Comparison of ENCODE assay signal across 8 cellular contexts in genomic region chr16:30558789-30559377, GRCh38. TPM values are rescaled to one million over a fixed set of nuclear protein-coding genes. Genes with fewer than 3 reads are reported as not detected.
DNase-seq lines count a peak whose midpoint lies in the region; ATAC-seq and TF ChIP-seq lines count a peak whose summit lies in the region.

No MANE protein-coding gene starts in this region.

- H3K9me3 Mint-ChIP-seq in chondrocyte (ENCODE audit: low read depth) = no peaks in the 10 kb centered on the region
- no peaks in the 10 kb centered on the region for H3K9me3 Mint-ChIP-seq in naive thymus-derived CD8-positive, alpha-beta T cell

- peak overlapping the region; percentile 50 for H3K4me3 ChIP-seq in AG04450 (ENCODE audit: low read depth, low read length)
- peak overlapping the region; percentile 76; the same call in 1 of the 2 replicates for H3K4me3 ChIP-seq in Karpas-422 (ENCODE audit: low read length)

- POLR2A ChIA-PET in AG04450 (lab: Yijun Ruan, JAX) = interaction anchor here (0.6 to 1.6 kb wide), 10 partner anchors 9 to 478 kb away, joined by 4 to 12 read pairs (median 4); partner anchors contain the start of genes PRR14, ZNF688 and ZNF689
- POLR2A ChIA-PET in naive thymus-derived CD8-positive, alpha-beta T cell (lab: Charles Lee) = interaction anchor here (0.6 to 3.5 kb wide), 29 partner anchors 9 to 559 kb away, joined by 3 to 131 read pairs (median 5); partner anchors contain the start of genes ALDOA, DCTPP1, FBRS and KAT8

- no peaks in the 10 kb centered on the region for H3K27me3 ChIP-seq in AG04450 (ENCODE audit: control insufficient read depth, insufficient read depth, low read length)
- no peaks in the 10 kb centered on the region for H3K27me3 ChIP-seq in Karpas-422 (ENCODE audit: low read length)

- peaks cover 10% of the 10 kb centered on the region; the same call in 1 of the 2 replicates for H3K9me3 ChIP-seq in AG04450 (ENCODE audit: control insufficient read depth, insufficient read depth, low read length)
- H3K9me3 ChIP-seq in Karpas-422 (ENCODE audit: low read length) = no peaks in the 10 kb centered on the region

- peaks cover under 1% of the 10 kb centered on the region; the same call in 1 of the 2 replicates for H3K36me3 ChIP-seq in Karpas-422 (ENCODE audit: insufficient read depth, low read length)

- TF ChIP-seq CTCF in AG04450 (IDR thresholded peaks at IDR 0.05; ENCODE audit: low read depth, low read length) (no peak), chondrocyte (IDR thresholded peaks at IDR 0.05) (no peak)

- H3K27ac ChIP-seq in AG04450 (ENCODE audit: low read depth, low read length) = peak overlapping the region; percentile 75
- 0 out of 2 replicates have a peak overlapping the region, but pooled peaks have one; percentile 3 for H3K27ac ChIP-seq in Karpas-422 (ENCODE audit: low read length)

- H3K4me2 ChIP-seq in Karpas-422 (ENCODE audit: low read depth, low read length, poor library complexity, severe bottlenecking) = peak overlapping the region; percentile 83

- no peak for DNase-seq in AG04450 (ENCODE audit: low read depth, low spot score)
- DNase-seq in Karpas-422 = no peak
- no peak for DNase-seq in chondrocyte (ENCODE audit: low spot score)
- no peak for DNase-seq in naive thymus-derived CD8-positive, alpha-beta T cell
- DNase-seq in NCI-H510A (lab: John Stamatoyannopoulos, UW) = no peak
- no peak for DNase-seq in cerebellar nuclear complex (lab: John Stamatoyannopoulos, UW)

- no peak for ATAC-seq in naive thymus-derived CD8-positive, alpha-beta T cell
- ATAC-seq in GM18502 (IDR thresholded peaks at IDR 0.05; ENCODE audit: poor library complexity, unreplicated experiment) = no peak
- no peak for ATAC-seq in GM19351 (IDR thresholded peaks at IDR 0.05; ENCODE audit: unreplicated experiment)

- H4K20me1 ChIP-seq in Karpas-422 (ENCODE audit: insufficient read depth, low read depth, low read length) = no peaks in the 10 kb centered on the region

- peaks cover 7% of the 10 kb centered on the region for H3K36me3 Mint-ChIP-seq in chondrocyte (ENCODE audit: low read depth)
- peaks cover 0 to 20% (median 0%) of the 10 kb centered on the region in 3 donors for H3K36me3 Mint-ChIP-seq in naive thymus-derived CD8-positive, alpha-beta T cell

- H3K9ac ChIP-seq in Karpas-422 (ENCODE audit: low read length) = peak overlapping the region; percentile 46

- H3K4me1 Mint-ChIP-seq in chondrocyte (ENCODE audit: low read depth) = peaks cover 17% of the 10 kb centered on the region
- peaks cover 10 to 46% (median 41%) of the 10 kb centered on the region in 4 donors for H3K4me1 Mint-ChIP-seq in naive thymus-derived CD8-positive, alpha-beta T cell

- CTCF ChIA-PET in AG04450 (lab: Charles Lee) = interaction anchor here (1.1 to 2.3 kb wide), 2 partner anchors 23 to 39 kb away, joined by 3 to 8 read pairs; no protein-coding TSS in a partner anchor

- H3K4me1 ChIP-seq in Karpas-422 (ENCODE audit: low read length) = peaks cover 9% of the 10 kb centered on the region

- peaks cover 15% of the 10 kb centered on the region for H3K79me2 ChIP-seq in Karpas-422 (ENCODE audit: low read length)

- H3K9me2 ChIP-seq in Karpas-422 (replicated peaks; ENCODE audit: insufficient read depth, low read length) = no peaks in the 10 kb centered on the region

- peak overlapping the region; percentile 74 for H3K4me3 Mint-ChIP-seq in chondrocyte (ENCODE audit: unreplicated experiment)
- H3K4me3 Mint-ChIP-seq in naive thymus-derived CD8-positive, alpha-beta T cell = peak overlapping the region; percentile 82 to 93 (median 86)

- H3K27ac Mint-ChIP-seq in chondrocyte (ENCODE audit: unreplicated experiment) = peak overlapping the region; percentile 81
- peak overlapping the region; percentile 85 to 97 (median 94) for H3K27ac Mint-ChIP-seq in naive thymus-derived CD8-positive, alpha-beta T cell

- H2AFZ ChIP-seq in Karpas-422 (ENCODE audit: low read length) = no peak overlapping the region

- H3K27me3 Mint-ChIP-seq in chondrocyte (ENCODE audit: low read depth) = no peaks in the 10 kb centered on the region
- H3K27me3 Mint-ChIP-seq in naive thymus-derived CD8-positive, alpha-beta T cell = no peaks in the 10 kb centered on the region

RNA-seq across cellular contexts. Expression of gene ZNF764, which starts 0.7 kb away (rescaled TPM):
- polyA plus RNA-seq in AG04450 (2011; rRNA removed) = 2.5 and 3.2 TPM in 2 replicates
- polyA minus RNA-seq in AG04450 (2011; rRNA and poly(A)+ RNA removed) = 2.9 and 3.0 TPM in 2 replicates
- total RNA-seq in Karpas-422 (2014; rRNA removed; shearing (Covaris generic); ENCODE audit: low replicate concordance) = 7.0 and 15.8 TPM in 2 replicates
- total RNA-seq in chondrocyte = 8.3 to 11.1 TPM (median 8.6 TPM) in 3 replicates
- total RNA-seq in naive thymus-derived CD8-positive, alpha-beta T cell = 10 to 100 TPM; 18.8 to 19.3 TPM
- 1 to 10 TPM; 3.6 to 6.5 (median 4.0) TPM for polyA plus RNA-seq in naive thymus-derived CD8-positive, alpha-beta T cell

RNA-seq across cellular contexts. Expression of gene ZNF688, which starts 12.6 kb away (rescaled TPM):
- 5.5 and 6.8 TPM in 2 replicates for polyA plus RNA-seq in AG04450 (2011; rRNA removed)
- polyA minus RNA-seq in AG04450 (2011; rRNA and poly(A)+ RNA removed) = 1.1 and 2.3 TPM in 2 replicates
- total RNA-seq in Karpas-422 (2014; rRNA removed; shearing (Covaris generic); ENCODE audit: low replicate concordance) = 18.0 and 24.9 TPM in 2 replicates
- total RNA-seq in chondrocyte = 11.7 to 15.0 TPM (median 13.7 TPM) in 3 replicates
- total RNA-seq in naive thymus-derived CD8-positive, alpha-beta T cell = 10 to 100 TPM; 19.9 to 21.2 TPM
- polyA plus RNA-seq in naive thymus-derived CD8-positive, alpha-beta T cell = 10 to 100 TPM; 21.2 to 22.0 (median 21.7) TPM

RNA-seq across cellular contexts. Expression of gene ZNF747, which starts 24.2 kb away (rescaled TPM):
- 4.9 and 5.0 TPM in 2 replicates for polyA plus RNA-seq in AG04450 (2011; rRNA removed)
- polyA minus RNA-seq in AG04450 (2011; rRNA and poly(A)+ RNA removed) = 3.6 and 4.5 TPM in 2 replicates
- 9.8 and 16.9 TPM in 2 replicates for total RNA-seq in Karpas-422 (2014; rRNA removed; shearing (Covaris generic); ENCODE audit: low replicate concordance)
- total RNA-seq in chondrocyte = 3.5 to 6.7 TPM (median 6.7 TPM) in 3 replicates
- total RNA-seq in naive thymus-derived CD8-positive, alpha-beta T cell = 10 to 100 TPM; 21.8 to 21.9 TPM
- 10 to 100 TPM in 2 of 3 donors, 1 to 10 TPM in 1; 9.5 to 12.0 (median 11.4) TPM for polyA plus RNA-seq in naive thymus-derived CD8-positive, alpha-beta T cell

RNA-seq across cellular contexts. Expression of gene ZNF785, which starts 26.6 kb away (rescaled TPM):
- 4.7 and 6.6 TPM in 2 replicates for polyA plus RNA-seq in AG04450 (2011; rRNA removed)
- polyA minus RNA-seq in AG04450 (2011; rRNA and poly(A)+ RNA removed) = 5.4 and 7.0 TPM in 2 replicates
- total RNA-seq in Karpas-422 (2014; rRNA removed; shearing (Covaris generic); ENCODE audit: low replicate concordance) = 14.9 and 20.8 TPM in 2 replicates
- total RNA-seq in chondrocyte = 17.0 to 20.2 TPM (median 17.7 TPM) in 3 replicates
- 10 to 100 TPM; 22.8 to 23.3 TPM for total RNA-seq in naive thymus-derived CD8-positive, alpha-beta T cell
- 1 to 10 TPM; 1.6 to 3.5 (median 3.4) TPM for polyA plus RNA-seq in naive thymus-derived CD8-positive, alpha-beta T cell

RNA-seq across cellular contexts. Expression of gene ZNF768, which starts 32.5 kb away (rescaled TPM):
- polyA plus RNA-seq in AG04450 (2011; rRNA removed) = 9.8 and 14.5 TPM in 2 replicates
- 6.0 and 6.3 TPM in 2 replicates for polyA minus RNA-seq in AG04450 (2011; rRNA and poly(A)+ RNA removed)
- total RNA-seq in Karpas-422 (2014; rRNA removed; shearing (Covaris generic); ENCODE audit: low replicate concordance) = 59.4 and 107 TPM in 2 replicates
- 27.6 to 30.0 TPM (median 28.6 TPM) in 3 replicates for total RNA-seq in chondrocyte
- total RNA-seq in naive thymus-derived CD8-positive, alpha-beta T cell = 1 to 10 TPM; 8.3 to 8.5 TPM
- 1 to 10 TPM; 1.1 to 2.1 (median 1.5) TPM for polyA plus RNA-seq in naive thymus-derived CD8-positive, alpha-beta T cell
